In genomic region chr2:65662654-65663432, GRCh38 we compare ENCODE assay signal across 15 cellular contexts.
DNase-seq lines count a peak whose midpoint lies in the region; ATAC-seq and TF ChIP-seq lines count a peak whose summit lies in the region.
"Had no signal": no experiment of that assay in that cellular context is flagged by ENCODE, and none has a peak within 500 bp of the region (broad histone marks: within the 10 kb centered on the region; RNA-seq: fewer than 3 reads in every experiment).

No MANE protein-coding gene starts in this region.

- H3K4me3 Mint-ChIP-seq in activated B cell treated with CpG ODN at 0.5 μM for 24 hours, result peak overlapping the region; percentile 19
- H3K4me3 Mint-ChIP-seq: activated naive CD8-positive, alpha-beta T cell; GM23338 had no signal

- no peaks in the 10 kb centered on the region for H4K20me1 ChIP-seq in smooth muscle cell (ENCODE audit: low read depth)

- no peaks in the 10 kb centered on the region for H3K9me3 Mint-ChIP-seq in activated B cell treated with CpG ODN at 0.5 μM for 24 hours
- no peaks in the 10 kb centered on the region for H3K9me3 Mint-ChIP-seq in activated naive CD4-positive, alpha-beta T cell treated with anti-CD3 and anti-CD28 coated beads, Interleukin-2, amount 50 U/mL, for 72 hours

- H3K4me2 ChIP-seq in smooth muscle cell, result peak overlapping the region; percentile 58
- H3K4me2 ChIP-seq: GM23338 had no signal

- peak overlapping the region in 1 of 2 donors; percentile 14 for H3K4me3 ChIP-seq in gastroesophageal sphincter
- H3K4me3 ChIP-seq in smooth muscle cell, result no peak overlapping the region
- no peak overlapping the region for H3K4me3 ChIP-seq in Peyer's patch
- H3K4me3 ChIP-seq: GM23338, spleen had no signal

- peaks cover 0 to 6% (median 0%) of the 10 kb centered on the region in 3 donors for H3K9me3 ChIP-seq in gastroesophageal sphincter
- H3K9me3 ChIP-seq in smooth muscle cell (replicated peaks; ENCODE audit: low read depth), result no peaks in the 10 kb centered on the region
- no peaks in the 10 kb centered on the region for H3K9me3 ChIP-seq in Peyer's patch

- no peak overlapping the region for H3K9ac ChIP-seq in smooth muscle cell (ENCODE audit: low read depth)

- peaks cover 0 to 13% (median 0%) of the 10 kb centered on the region in 3 donors for H3K4me1 ChIP-seq in gastroesophageal sphincter
- H3K4me1 ChIP-seq in smooth muscle cell (ENCODE audit: low read depth), result peaks cover 15% of the 10 kb centered on the region
- H3K4me1 ChIP-seq in Peyer's patch, result peaks cover 0 to 21% (median 0%) of the 10 kb centered on the region in 4 donors
- H3K4me1 ChIP-seq: spleen had no signal

- H2AFZ ChIP-seq in smooth muscle cell (ENCODE audit: low read depth), result no peak overlapping the region
- H2AFZ ChIP-seq: GM23338 had no signal

- H3K27ac ChIP-seq in gastroesophageal sphincter (no peak overlapping the region), smooth muscle cell (ENCODE audit: low read depth) (peak overlapping the region; percentile 78), Peyer's patch (peak overlapping the region in 2 of 4 donors; percentile 18 to 25)
- H3K27ac ChIP-seq: spleen had no signal

- no peaks in the 10 kb centered on the region for H3K79me2 ChIP-seq in smooth muscle cell (ENCODE audit: low read depth)

- H3K36me3 Mint-ChIP-seq in activated B cell treated with CpG ODN at 0.5 μM for 24 hours (ENCODE audit: low read depth), result no peaks in the 10 kb centered on the region
- no peaks in the 10 kb centered on the region for H3K36me3 Mint-ChIP-seq in activated naive CD4-positive, alpha-beta T cell treated with anti-CD3 and anti-CD28 coated beads, Interleukin-2, amount 50 U/mL, for 72 hours
- H3K36me3 Mint-ChIP-seq: activated naive CD8-positive, alpha-beta T cell had no signal

- H3K27ac Mint-ChIP-seq in activated B cell treated with CpG ODN at 0.5 μM for 24 hours, result no peak overlapping the region
- H3K27ac Mint-ChIP-seq in activated naive CD4-positive, alpha-beta T cell treated with anti-CD3 and anti-CD28 coated beads, Interleukin-2, amount 50 U/mL, for 72 hours, result no peak overlapping the region
- H3K27ac Mint-ChIP-seq: activated naive CD8-positive, alpha-beta T cell; GM23338 had no signal

- no peak for ATAC-seq in activated B cell treated with CpG ODN at 0.5 μM for 24 hours (ENCODE audit: low read depth)
- ATAC-seq in gastroesophageal sphincter, result peak; percentile 43
- ATAC-seq in activated naive CD4-positive, alpha-beta T cell treated with anti-CD3 and anti-CD28 coated beads, Interleukin-2, amount 50 U/mL, for 72 hours, result no peak
- ATAC-seq: GM23338 had no signal

- WGBS in gastroesophageal sphincter (ENCODE audit: low coverage in 1 of 2), 2 donors, result 41 to 49% methylated on average over 16 of the region's 17 CpGs
- 70% methylated on average over 17 of the region's 17 CpGs for WGBS in smooth muscle cell (ENCODE audit: low lambda C conversion rate)

- no peaks in the 10 kb centered on the region for H3K4me1 Mint-ChIP-seq in activated B cell treated with CpG ODN at 0.5 μM for 24 hours

- TF ChIP-seq POLR2A in gastroesophageal sphincter (IDR thresholded peaks at IDR 0.05) (no peak), Peyer's patch (IDR thresholded peaks at IDR 0.05) (no peak)

- H3K36me3 ChIP-seq in gastroesophageal sphincter (no peaks in the 10 kb centered on the region), smooth muscle cell (ENCODE audit: low read depth) (no peaks in the 10 kb centered on the region), Peyer's patch (no peaks in the 10 kb centered on the region)
- H3K36me3 ChIP-seq: spleen had no signal

- TF ChIP-seq CTCF in activated B cell treated with CpG ODN at 0.5 μM for 24 hours (IDR thresholded peaks at IDR 0.05) (no peak), gastroesophageal sphincter (IDR thresholded peaks at IDR 0.05) (no peak), smooth muscle cell (IDR thresholded peaks at IDR 0.05; ENCODE audit: borderline replicate concordance, insufficient read depth, poor library complexity, severe bottlenecking) (no peak), Peyer's patch (IDR thresholded peaks at IDR 0.05) (no peak)

- intact Hi-C loops in activated B cell treated with CpG ODN at 0.5 μM for 24 hours (cut with micrococcal nuclease), result no loop called here

- no peak for TF ChIP-seq EP300 in gastroesophageal sphincter (IDR thresholded peaks at IDR 0.05)

- H3F3A ChIP-seq in smooth muscle cell (ENCODE audit: low read depth), result peaks cover 5% of the 10 kb centered on the region

- DNase-seq in HCEC 1CT (peak; percentile 89), activated B cell treated with CpG ODN at 0.5 μM for 24 hours (no peak), smooth muscle cell (lab: John Stamatoyannopoulos, UW; ENCODE audit: unreplicated experiment) (no peak), Peyer's patch (no peak), COLO829 (ENCODE audit: low spot score) (no peak), HuH-7.5 (ENCODE audit: low spot score) (no peak)
- no peak for DNase-seq in activated naive CD4-positive, alpha-beta T cell treated with anti-CD3 and anti-CD28 coated beads, Interleukin-2, amount 50 U/mL, for 72 hours (ENCODE audit: low spot score in 2 of 2)
- DNase-seq: activated CD4-positive, alpha-beta T cell treated with anti-CD3 and anti-CD28 coated beads for 48 hours; DMS79; NCI-H1417 treated with DMSO at 0.1 percent for 48 hours; OCI-M1; spleen had no signal

- POLR2A ChIA-PET in activated B cell treated with CpG ODN at 0.5 μM for 24 hours (lab: Charles Lee), result no interaction called here

- H3K27me3 Mint-ChIP-seq in activated B cell treated with CpG ODN at 0.5 μM for 24 hours, result peaks cover 11% of the 10 kb centered on the region

- H3K27me3 ChIP-seq in gastroesophageal sphincter, result no peaks in the 10 kb centered on the region
- H3K27me3 ChIP-seq in smooth muscle cell (ENCODE audit: low read depth), result no peaks in the 10 kb centered on the region
- no peaks in the 10 kb centered on the region for H3K27me3 ChIP-seq in Peyer's patch
- H3K27me3 ChIP-seq: spleen had no signal

- CTCF ChIA-PET in activated B cell treated with CpG ODN at 0.5 μM for 24 hours (lab: Charles Lee), result no interaction called here
